ENCODE assay signal across 31 cellular contexts in the genomic region with DNA sequence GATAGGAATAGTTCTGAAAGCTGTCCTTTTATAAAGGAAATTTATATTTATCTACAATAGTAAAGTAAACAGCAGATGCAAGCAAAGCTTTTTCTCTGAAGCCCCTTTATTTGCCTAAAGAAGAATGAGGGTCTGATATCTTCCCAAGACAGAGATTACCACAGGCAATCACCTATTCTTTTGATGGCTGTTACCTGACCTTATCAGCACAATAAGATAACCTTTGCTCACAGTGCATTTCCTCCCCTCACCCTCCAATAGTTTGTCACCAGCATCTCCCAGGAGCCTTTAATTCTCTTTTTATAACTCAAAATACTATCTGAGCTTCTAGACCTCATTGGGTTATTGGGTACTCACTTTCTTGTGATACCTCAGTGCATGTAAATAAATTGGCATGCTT. TPM values are rescaled to one million over a fixed set of nuclear protein-coding genes. Genes with fewer than 3 reads are reported as not detected.
"Had no signal": no experiment of that assay in that cellular context is flagged by ENCODE, and none has a peak within 500 bp of the region (broad histone marks: within the 10 kb centered on the region; RNA-seq: fewer than 3 reads in every experiment).

No MANE protein-coding gene starts in this region.

- H3K27ac ChIP-seq: stomach, suprapubic skin, testis, thoracic aorta, thyroid gland, tibial artery, tibial nerve, transverse colon, upper lobe of left lung, upper lobe of right lung, uterus, vagina had no signal

- H3K4me1 ChIP-seq: stomach, suprapubic skin, testis, thyroid gland, tibial artery, tibial nerve, transverse colon, upper lobe of left lung, upper lobe of right lung, uterus, vagina had no signal

- H3K36me3 ChIP-seq: stomach, suprapubic skin, thoracic aorta, thyroid gland, tibial artery, tibial nerve, transverse colon, upper lobe of left lung, upper lobe of right lung, uterus, vagina had no signal

- H3K27me3 ChIP-seq: testis, thyroid gland, upper lobe of left lung, upper lobe of right lung, uterus, vagina had no signal

- H3K36me3 Mint-ChIP-seq: stimulated activated effector memory CD8-positive, alpha-beta T cell treated with anti-CD3 and anti-CD28 coated beads, Interleukin-12 subunit alpha, Interleukin-12 subunit beta, amount 100 ng/mL, for 72 hours; stimulated activated memory B cell treated with anti-CD40 and anti-IgM and Interleukin-4, amounts not matched to agents 10 μg/mL and 1 μg/mL and 100 μg/mL, for 72 hours; type B pancreatic cell had no signal

- H3K4me3 Mint-ChIP-seq: stimulated activated effector memory CD8-positive, alpha-beta T cell treated with anti-CD3 and anti-CD28 coated beads, Interleukin-12 subunit alpha, Interleukin-12 subunit beta, amount 100 ng/mL, for 72 hours; stimulated activated memory B cell treated with anti-CD40 and anti-IgM and Interleukin-4, amounts not matched to agents 10 μg/mL and 1 μg/mL and 100 μg/mL, for 72 hours; stimulated activated naive B cell treated with anti-CD40 and anti-IgM and Interleukin-4, amounts not matched to agents 10 μg/mL and 1 μg/mL and 100 μg/mL, for 72 hours; stimulated activated naive CD8-positive, alpha-beta T cell treated with anti-CD3 and anti-CD28 coated beads, Interleukin-15, amount 100 ng/mL, for 72 hours; stimulated activated naive CD8-positive, alpha-beta T cell treated with anti-CD3 and anti-CD28 coated beads, Interleukin-15, Interleukin-2, amounts not matched to agents 100 ng/mL and 50 ng/mL, for 24 hours; type B pancreatic cell had no signal

- H3K9me3 ChIP-seq: testis, thyroid gland, uterus, vagina had no signal

- H3K4me1 Mint-ChIP-seq: stimulated activated effector memory CD8-positive, alpha-beta T cell treated with anti-CD3 and anti-CD28 coated beads, Interleukin-12 subunit alpha, Interleukin-12 subunit beta, amount 100 ng/mL, for 72 hours; stimulated activated memory B cell treated with anti-CD40 and anti-IgM and Interleukin-4, amounts not matched to agents 10 μg/mL and 1 μg/mL and 100 μg/mL, for 72 hours; stimulated activated naive B cell treated with anti-CD40 and anti-IgM and Interleukin-4, amounts not matched to agents 10 μg/mL and 1 μg/mL and 100 μg/mL, for 72 hours; stimulated activated naive CD8-positive, alpha-beta T cell treated with anti-CD3 and anti-CD28 coated beads, Interleukin-15, amount 100 ng/mL, for 72 hours had no signal

- H3K4me3 ChIP-seq: stomach, suprapubic skin, testis, thoracic aorta, thyroid gland, tibial artery, tibial nerve, transverse colon, upper lobe of left lung, upper lobe of right lung, uterus, vagina had no signal

- DNase-seq: stimulated activated CD4-positive, alpha-beta T cell treated with anti-CD3 and anti-CD28 coated beads, Interleukin-2, amount 100 ng/mL, for 48 hours; stimulated activated CD4-positive, alpha-beta T cell treated with anti-CD3 and anti-CD28 coated beads, Interleukin-4, amount 100 ng/mL, for 1 hour; stimulated activated CD4-positive, alpha-beta T cell treated with anti-CD3 and anti-CD28 coated beads, Interleukin-4, amount 100 ng/mL, for 24 hours; stimulated activated CD4-positive, alpha-beta T cell treated with anti-CD3 and anti-CD28 coated beads, Interleukin-4, amount 100 ng/mL, for 4 hours; stimulated activated CD8-positive, alpha-beta memory T cell treated with anti-CD3 and anti-CD28 coated beads, Interleukin-4, amount 100 ng/mL, for 48 hours; stimulated activated naive B cell treated with anti-CD40 and anti-IgM and Interleukin-4, amounts not matched to agents 10 μg/mL and 1 μg/mL and 100 μg/mL, for 72 hours; stimulated activated naive CD4-positive, alpha-beta T cell; stimulated activated naive CD4-positive, alpha-beta T cell treated with Interleukin-2 at 50 U/mL for 16 hours; stimulated activated naive CD8-positive, alpha-beta T cell treated with anti-CD3 and anti-CD28 coated beads, Interleukin-15, amount 100 ng/mL, for 72 hours; stimulated activated naive CD8-positive, alpha-beta T cell treated with anti-CD3 and anti-CD28 coated beads, Interleukin-15, Interleukin-2, amounts not matched to agents 100 U/mL and 50 U/mL, for 24 hours; stomach; substantia nigra; testis; thyroid gland; tibial artery; transverse colon; trophoblast cell; upper lobe of left lung; upper lobe of right lung; uterus had no signal

- H3K27ac Mint-ChIP-seq: stimulated activated effector memory CD8-positive, alpha-beta T cell treated with anti-CD3 and anti-CD28 coated beads, Interleukin-12 subunit alpha, Interleukin-12 subunit beta, amount 100 ng/mL, for 72 hours; stimulated activated memory B cell treated with anti-CD40 and anti-IgM and Interleukin-4, amounts not matched to agents 10 μg/mL and 1 μg/mL and 100 μg/mL, for 72 hours; stimulated activated naive B cell treated with anti-CD40 and anti-IgM and Interleukin-4, amounts not matched to agents 10 μg/mL and 1 μg/mL and 100 μg/mL, for 72 hours; stimulated activated naive CD8-positive, alpha-beta T cell treated with anti-CD3 and anti-CD28 coated beads, Interleukin-15, amount 100 ng/mL, for 72 hours; stimulated activated naive CD8-positive, alpha-beta T cell treated with anti-CD3 and anti-CD28 coated beads, Interleukin-15, Interleukin-2, amounts not matched to agents 100 ng/mL and 50 ng/mL, for 24 hours; type B pancreatic cell had no signal

RNA-seq across cellular contexts. Expression of a gene that starts 6.5 kb away (rescaled TPM):
- total RNA-seq: transverse colon had no signal

RNA-seq across cellular contexts. Expression of a gene that starts 13.5 kb away (rescaled TPM):
- total RNA-seq: subcutaneous adipose tissue, suprapubic skin, thoracic aorta, thyroid gland, tibial nerve, transverse colon, ureter, urinary bladder, uterus, vagina had no signal
- polyA plus RNA-seq: urinary bladder had no signal
